10 cellular contexts compared by ENCODE assay signal in genomic region chr14:52270059-52270458, GRCh38. TPM values are rescaled to one million over a fixed set of nuclear protein-coding genes. Genes with fewer than 3 reads are reported as not detected.
DNase-seq lines count a peak whose midpoint lies in the region; ATAC-seq lines count a peak whose summit lies in the region.
"Not testable (repeated sequence)": the region's sequence is repeated elsewhere in the genome, so short reads cannot be mapped to it uniquely, and the experiment has no call there.
"Had no signal": no experiment of that assay in that cellular context is flagged by ENCODE, and none has a peak within 500 bp of the region (broad histone marks: within the 10 kb centered on the region; RNA-seq: fewer than 3 reads in every experiment).

No MANE protein-coding gene starts in this region.

- H3K4me3 ChIP-seq in ACC112 (ENCODE audit: low read depth, low read length) = peak overlapping the region; percentile 41; the same call in 1 of the 2 replicates

- H3K79me2 ChIP-seq in ACC112 (ENCODE audit: control insufficient read depth, insufficient read depth, low read length, unreplicated experiment) = not testable (repeated sequence)

- not testable (repeated sequence) for H3K9me3 Mint-ChIP-seq in T-cell; activated naive CD8-positive, alpha-beta T cell treated with anti-CD3 and anti-CD28 coated beads, Interleukin-2, amount 50 U/mL, for 24 hours; immature natural killer cell; natural killer cell treated with Interleukin-12 subunit alpha and Interleukin-12 subunit beta and Interleukin-15 and Interleukin-18, amount 100 ng/mL, for 72 hours; stimulated activated effector memory CD8-positive, alpha-beta T cell treated with anti-CD3 and anti-CD28 coated beads, Interleukin-12 subunit alpha, Interleukin-12 subunit beta, amount 100 ng/mL, for 72 hours

- H3K4me3 Mint-ChIP-seq in T-cell = peak overlapping the region; percentile 47 to 93 (median 93)
- peak overlapping the region; percentile 83 for H3K4me3 Mint-ChIP-seq in activated naive CD8-positive, alpha-beta T cell treated with anti-CD3 and anti-CD28 coated beads, Interleukin-2, amount 50 U/mL, for 24 hours
- peak overlapping the region; percentile 96 to 100 (median 100) for H3K4me3 Mint-ChIP-seq in immature natural killer cell
- peak overlapping the region; percentile 100 for H3K4me3 Mint-ChIP-seq in natural killer cell treated with Interleukin-12 subunit alpha and Interleukin-12 subunit beta and Interleukin-15 and Interleukin-18, amount 100 ng/mL, for 72 hours
- H3K4me3 Mint-ChIP-seq in stimulated activated effector memory CD8-positive, alpha-beta T cell treated with anti-CD3 and anti-CD28 coated beads, Interleukin-12 subunit alpha, Interleukin-12 subunit beta, amount 100 ng/mL, for 72 hours = peak overlapping the region; percentile 99

- H3K36me3 ChIP-seq in ACC112 (ENCODE audit: insufficient read depth, low read length) = not testable (repeated sequence)

- peaks cover 27% of the 10 kb centered on the region for H3K4me1 ChIP-seq in ACC112 (ENCODE audit: control insufficient read depth, insufficient read depth, low read length, unreplicated experiment)

- intact Hi-C loops in Right ventricle myocardium superior (cut with DNase I) = not testable (repeated sequence)

- CTCF ChIA-PET in T-cell (lab: Charles Lee) = interaction anchor here (0.6 to 1.1 kb wide), 4 partner anchors 22 to 275 kb away, joined by 3 to 6 read pairs (median 4); no protein-coding TSS in a partner anchor

- H3K27ac ChIP-seq in ACC112 (ENCODE audit: low read depth, low read length) = not testable (repeated sequence)

- H3K27me3 ChIP-seq in ACC112 (ENCODE audit: insufficient read depth, low read length) = not testable (repeated sequence)

- peaks cover 41 to 75% (median 53%) of the 10 kb centered on the region in 3 donors for H3K4me1 Mint-ChIP-seq in T-cell
- peaks cover 45% of the 10 kb centered on the region for H3K4me1 Mint-ChIP-seq in activated naive CD8-positive, alpha-beta T cell treated with anti-CD3 and anti-CD28 coated beads, Interleukin-2, amount 50 U/mL, for 24 hours
- peaks cover 71 to 73% of the 10 kb centered on the region in 2 donors for H3K4me1 Mint-ChIP-seq in immature natural killer cell
- peaks cover 75 to 84% of the 10 kb centered on the region in 2 donors for H3K4me1 Mint-ChIP-seq in natural killer cell treated with Interleukin-12 subunit alpha and Interleukin-12 subunit beta and Interleukin-15 and Interleukin-18, amount 100 ng/mL, for 72 hours (ENCODE audit: low read depth in 2 of 2)
- H3K4me1 Mint-ChIP-seq in stimulated activated effector memory CD8-positive, alpha-beta T cell treated with anti-CD3 and anti-CD28 coated beads, Interleukin-12 subunit alpha, Interleukin-12 subunit beta, amount 100 ng/mL, for 72 hours = peaks cover 78% of the 10 kb centered on the region

- POLR2A ChIA-PET in T-cell (lab: Charles Lee) = interaction anchor here in 1 of 2 donors (0.7 kb wide), 1 partner anchor 12 kb away, joined by 7 read pairs; no protein-coding TSS in a partner anchor

- not testable (repeated sequence) for H2AFZ ChIP-seq in ACC112 (ENCODE audit: low read length, unreplicated experiment)

- H3K27ac Mint-ChIP-seq in T-cell; activated naive CD8-positive, alpha-beta T cell treated with anti-CD3 and anti-CD28 coated beads, Interleukin-2, amount 50 U/mL, for 24 hours: not testable (repeated sequence)
- peak overlapping the region; percentile 89 to 98 (median 96) for H3K27ac Mint-ChIP-seq in immature natural killer cell
- H3K27ac Mint-ChIP-seq in natural killer cell treated with Interleukin-12 subunit alpha and Interleukin-12 subunit beta and Interleukin-15 and Interleukin-18, amount 100 ng/mL, for 72 hours = peak overlapping the region; percentile 92 to 94
- peak overlapping the region; percentile 10 for H3K27ac Mint-ChIP-seq in stimulated activated effector memory CD8-positive, alpha-beta T cell treated with anti-CD3 and anti-CD28 coated beads, Interleukin-12 subunit alpha, Interleukin-12 subunit beta, amount 100 ng/mL, for 72 hours

- not testable (repeated sequence) for ATAC-seq in T-cell (replicated peaks in 1 of 4); activated naive CD8-positive, alpha-beta T cell treated with anti-CD3 and anti-CD28 coated beads, Interleukin-2, amount 50 U/mL, for 24 hours; natural killer cell treated with Interleukin-12 subunit alpha and Interleukin-12 subunit beta and Interleukin-15 and Interleukin-18, amount 100 ng/mL, for 72 hours; stimulated activated effector memory CD8-positive, alpha-beta T cell treated with anti-CD3 and anti-CD28 coated beads, Interleukin-12 subunit alpha, Interleukin-12 subunit beta, amount 100 ng/mL, for 72 hours
- ATAC-seq in Right ventricle myocardium superior (ENCODE audit: poor library complexity) = peak; percentile 22

- not testable (repeated sequence) for DNase-seq in T-cell; activated naive CD8-positive, alpha-beta T cell treated with anti-CD3 and anti-CD28 coated beads, Interleukin-2, amount 50 U/mL, for 24 hours; immature natural killer cell; natural killer cell treated with Interleukin-12 subunit alpha and Interleukin-12 subunit beta and Interleukin-15 and Interleukin-18, amount 100 ng/mL, for 72 hours (ENCODE audit: low spot score); stimulated activated effector memory CD8-positive, alpha-beta T cell treated with anti-CD3 and anti-CD28 coated beads, Interleukin-12 subunit alpha, Interleukin-12 subunit beta, amount 100 ng/mL, for 72 hours (ENCODE audit: low spot score in 2 of 2)
- peak; percentile 44 for DNase-seq in Right ventricle myocardium superior

- H3K27me3 Mint-ChIP-seq in T-cell (peaks cover 27 to 30% of the 10 kb centered on the region in 2 donors), immature natural killer cell (ENCODE audit: low read depth in 3 of 3) (peaks cover 3 to 12% (median 6%) of the 10 kb centered on the region in 3 donors)
- peaks cover 35% of the 10 kb centered on the region for H3K27me3 Mint-ChIP-seq in activated naive CD8-positive, alpha-beta T cell treated with anti-CD3 and anti-CD28 coated beads, Interleukin-2, amount 50 U/mL, for 24 hours
- H3K27me3 Mint-ChIP-seq in natural killer cell treated with Interleukin-12 subunit alpha and Interleukin-12 subunit beta and Interleukin-15 and Interleukin-18, amount 100 ng/mL, for 72 hours = not testable (repeated sequence)

- H3K36me3 Mint-ChIP-seq in T-cell; activated naive CD8-positive, alpha-beta T cell treated with anti-CD3 and anti-CD28 coated beads, Interleukin-2, amount 50 U/mL, for 24 hours (ENCODE audit: low read depth): not testable (repeated sequence)
- H3K36me3 Mint-ChIP-seq in immature natural killer cell = peaks cover 16 to 53% (median 44%) of the 10 kb centered on the region in 3 donors
- H3K36me3 Mint-ChIP-seq in natural killer cell treated with Interleukin-12 subunit alpha and Interleukin-12 subunit beta and Interleukin-15 and Interleukin-18, amount 100 ng/mL, for 72 hours = peaks cover 13% of the 10 kb centered on the region
- H3K36me3 Mint-ChIP-seq in stimulated activated effector memory CD8-positive, alpha-beta T cell treated with anti-CD3 and anti-CD28 coated beads, Interleukin-12 subunit alpha, Interleukin-12 subunit beta, amount 100 ng/mL, for 72 hours = peaks cover 14% of the 10 kb centered on the region

RNA-seq across cellular contexts. Expression of gene PTGDR, which starts 2.6 kb away (rescaled TPM):
- total RNA-seq in T-cell = 1 to 10 TPM; 1.8 to 8.9 (median 5.2) TPM
- total RNA-seq in Right ventricle myocardium superior = 0.89 TPM
- polyA plus RNA-seq in immature natural killer cell = 100 to 1,000 TPM in 2 of 3 donors, 10 to 100 TPM in 1; 78.2 to 233 (median 133) TPM
- total RNA-seq in natural killer cell treated with Interleukin-12 subunit alpha and Interleukin-12 subunit beta and Interleukin-15 and Interleukin-18, amount 100 ng/mL, for 72 hours = 1 to 10 TPM; 3.8 to 4.5 TPM
- total RNA-seq: K562, MCF 10A had no signal
- polyA plus RNA-seq: CD14-positive monocyte, K562 had no signal

RNA-seq across cellular contexts. Expression of gene PTGER2, which starts 44.1 kb away (rescaled TPM):
- total RNA-seq in T-cell (10 to 100 TPM; 38.8 to 68.0 (median 54.7) TPM), Right ventricle myocardium superior (0.65 TPM)
- polyA plus RNA-seq in immature natural killer cell = 100 to 1,000 TPM; 154 to 252 (median 250) TPM
- 10 to 100 TPM; 94.5 to 96.0 TPM for total RNA-seq in natural killer cell treated with Interleukin-12 subunit alpha and Interleukin-12 subunit beta and Interleukin-15 and Interleukin-18, amount 100 ng/mL, for 72 hours
- total RNA-seq: K562 had no signal
- polyA plus RNA-seq: K562 had no signal

Comparison
In these comparisons a context has a peak if more than half of its experiments do, and no peak if none do; other contexts are left out.
1. RNA of gene PTGER2, which starts 44.1 kb away (total RNA-seq): 94.5 to 96.0 TPM in natural killer cell treated with Interleukin-12 subunit alpha and Interleukin-12 subunit beta and Interleukin-15 and Interleukin-18, amount 100 ng/mL, for 72 hours and 38.8 to 68.0 TPM in T-cell; 0.65 TPM in Right ventricle myocardium superior (single experiment); every median in the first group is over 10 times any median in the second.
2. Peak in every context shown above with its lines, with median percentiles within 50 percentile points of each other: H3K4me3 Mint-ChIP-seq.